ENCODE assay signal across 1 cellular context in genomic region chr2:188631037-188631794, GRCh38.
TF ChIP-seq lines count a peak whose summit lies in the region.

No MANE protein-coding gene starts in this region.

TF ChIP-seq in GM23338, 12 proteins besides CTCF, POLR2A, EP300 and RAD21 (continued from another document):
- TF ChIP-seq ZNF462 (CRISPR knock-in tag; IDR thresholded peaks at IDR 0.05) (no peak), REST (IDR thresholded peaks at IDR 0.05; ENCODE audit: unreplicated experiment) (no peak), ZNF331 (CRISPR knock-in tag; IDR thresholded peaks at IDR 0.05; ENCODE audit: low read depth) (no peak), ZNF114 (CRISPR knock-in tag; IDR thresholded peaks at IDR 0.05) (no peak), POLR2AphosphoS5 (IDR thresholded peaks at IDR 0.05; ENCODE audit: low read depth) (no peak), EZH2phosphoT487 (IDR thresholded peaks at IDR 0.05; ENCODE audit: unreplicated experiment) (no peak), JUNB (IDR thresholded peaks at IDR 0.05; ENCODE audit: unreplicated experiment) (no peak)
